Comparison of ENCODE assay signal across 25 cellular contexts in the genomic region with DNA sequence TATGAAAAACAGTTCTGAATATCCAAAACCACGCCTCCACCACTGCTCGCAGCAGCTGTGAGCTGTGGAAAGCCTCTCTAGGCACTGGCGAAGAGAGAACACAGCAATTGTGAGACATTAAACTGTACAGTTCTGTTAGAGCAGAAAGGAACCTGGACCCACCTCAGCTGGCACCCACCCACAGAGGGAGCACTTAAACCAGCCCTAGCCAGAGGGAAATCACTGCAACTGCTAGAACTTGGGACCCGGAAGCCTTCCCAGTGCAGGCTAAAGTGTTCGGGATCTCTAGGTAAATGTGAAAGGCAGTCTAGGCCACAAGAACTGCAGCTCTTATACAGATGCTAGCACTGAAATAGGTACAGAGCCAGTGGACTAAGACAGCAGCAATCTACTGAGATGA.
"Had no signal": no experiment of that assay in that cellular context is flagged by ENCODE, and none has a peak within 500 bp of the region (broad histone marks: within the 10 kb centered on the region; RNA-seq: fewer than 3 reads in every experiment).

No MANE protein-coding gene starts in this region.

- H3K79me2 ChIP-seq: parathyroid adenoma had no signal

- H3K36me3 ChIP-seq: left lung, neural progenitor cell, neutrophil, right atrium auricular region, right lobe of liver, tibial nerve, uterus had no signal

- H3K4me2 ChIP-seq: neural progenitor cell, smooth muscle cell had no signal

- FAIRE-seq: kidney had no signal

- H3K4me3 ChIP-seq: left lung, lung, neural progenitor cell, right atrium auricular region, right lobe of liver, smooth muscle cell, tibial nerve, uterus had no signal

- ATAC-seq: left colon; left lung; natural killer cell; right lobe of liver; stimulated activated memory B cell treated with anti-CD40 and anti-IgM and Interleukin-4, amounts not matched to agents 10 μg/mL and 1 μg/mL and 100 μg/mL, for 72 hours; stimulated activated naive CD8-positive, alpha-beta T cell treated with anti-CD3 and anti-CD28 coated beads, Interleukin-15, amount 100 ng/mL, for 72 hours had no signal

- H3K27ac ChIP-seq: left lung, neural progenitor cell, neutrophil, parathyroid adenoma, right atrium auricular region, right lobe of liver, tibial nerve, uterus had no signal

- H2AFZ ChIP-seq: neural progenitor cell, parathyroid adenoma had no signal

- H3K4me1 ChIP-seq: left lung, neural progenitor cell, parathyroid adenoma, right atrium auricular region, right lobe of liver, tibial nerve, uterus had no signal

- DNase-seq: kidney; left colon; mesendoderm; naive B cell; natural killer cell; nephron progenitor cell; occipital lobe; right lobe of liver; stimulated activated CD4-positive, alpha-beta T cell treated with anti-CD3 and anti-CD28 coated beads, Interleukin-1b, Interleukin-23, amount 100 ng/mL, for 48 hours; stimulated activated CD4-positive, alpha-beta T cell treated with anti-CD3 and anti-CD28 coated beads, Interleukin-2, amount 100 ng/mL, for 48 hours; stimulated activated CD4-positive, alpha-beta T cell treated with anti-CD3 and anti-CD28 coated beads, Interleukin-4, amount 100 ng/mL, for 4 hours; stimulated activated CD8-positive, alpha-beta memory T cell treated with anti-CD3 and anti-CD28 coated beads, Interleukin-4, amount 100 ng/mL, for 48 hours; stimulated activated naive CD4-positive, alpha-beta T cell treated with Interleukin-2 at 50 U/mL for 16 hours; stimulated activated naive CD8-positive, alpha-beta T cell treated with anti-CD3 and anti-CD28 coated beads, Interleukin-15, amount 100 ng/mL, for 72 hours; substantia nigra; uterus had no signal

- H3K9ac ChIP-seq: neural progenitor cell, parathyroid adenoma had no signal

- H3K27me3 ChIP-seq: left lung, neural progenitor cell, neutrophil, right atrium auricular region, right lobe of liver, tibial nerve, uterus had no signal

- H3K9me3 ChIP-seq: left lung, neutrophil, right lobe of liver, tibial nerve, uterus had no signal
